8 cellular contexts compared by ENCODE assay signal in the genomic region with DNA sequence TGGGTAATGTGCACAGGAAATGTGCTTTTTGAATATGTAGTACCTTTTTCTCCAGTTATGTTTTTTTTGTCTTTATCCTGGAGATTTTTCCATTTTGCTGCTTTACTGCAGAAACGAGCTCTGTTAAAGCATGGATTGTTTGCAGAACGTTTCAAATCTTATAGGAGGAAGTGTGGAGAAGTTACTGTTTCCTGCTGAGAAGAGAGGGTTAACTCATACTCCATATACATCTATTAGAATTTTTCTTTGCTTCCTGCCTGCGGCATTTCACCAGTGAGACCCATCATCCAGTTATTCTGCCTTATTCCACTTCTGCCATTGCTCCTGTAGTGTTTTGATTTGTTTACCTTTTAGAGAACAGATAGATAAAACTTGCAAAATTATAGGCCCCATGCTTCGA. TPM values are rescaled to one million over a fixed set of nuclear protein-coding genes. Genes with fewer than 3 reads are reported as not detected.
DNase-seq lines count a peak whose midpoint lies in the region; ATAC-seq, FAIRE-seq and TF ChIP-seq lines count a peak whose summit lies in the region.

No MANE protein-coding gene starts in this region.

- H3K4me1 ChIP-seq in HUES48 (ENCODE audit: control insufficient read depth, insufficient read depth, low read length) (peaks cover 9% of the 10 kb centered on the region), kidney (ENCODE audit: control insufficient read depth in 1 of 2, insufficient read depth in 1 of 2, low read depth in 1 of 2, low read length in 2 of 2) (peaks cover 3 to 4% of the 10 kb centered on the region in 2 donors), tibial artery (peaks cover 0 to 24% (median 0%) of the 10 kb centered on the region in 4 donors)

- peaks cover 4% of the 10 kb centered on the region for H3K27me3 Mint-ChIP-seq in activated naive CD8-positive, alpha-beta T cell treated with anti-CD3 and anti-CD28 coated beads for 36 hours

- peaks cover 32% of the 10 kb centered on the region for H3K4me1 Mint-ChIP-seq in activated naive CD8-positive, alpha-beta T cell treated with anti-CD3 and anti-CD28 coated beads for 36 hours

- H3K27ac Mint-ChIP-seq in activated naive CD8-positive, alpha-beta T cell treated with anti-CD3 and anti-CD28 coated beads for 36 hours: peak overlapping the region; percentile 97

- H3K27ac ChIP-seq in C4-2B (peak overlapping the region; percentile 87), HUES48 (ENCODE audit: low read depth, low read length) (no peak overlapping the region), kidney (ENCODE audit: low read depth in 2 of 2, low read length in 2 of 2) (peak overlapping the region; percentile 26 to 98), tibial artery (peak overlapping the region; percentile 92 to 95)

- intact Hi-C loops in kidney (cut with DNase I): no loop called here
- intact Hi-C loops in tibial artery (cut with DNase I; ENCODE audit: low total_unique reads): loop anchor here (5.0 kb wide), 1 partner anchor 261 kb away; a partner anchor contains a TSS

- FAIRE-seq in kidney (lab: Jason Lieb, UNC) (no peak), GM12892 (lab: Jason Lieb, UNC) (no peak)

- TF ChIP-seq CTCF in C4-2B (conservative IDR thresholded peaks at IDR 0.05): no peak
- TF ChIP-seq CTCF in kidney (IDR thresholded peaks at IDR 0.05; ENCODE audit: borderline replicate concordance, extremely low read depth, insufficient read depth): no peak
- no peak for TF ChIP-seq CTCF in tibial artery (IDR thresholded peaks at IDR 0.05)

- peak overlapping the region; percentile 93 for H3K4me3 Mint-ChIP-seq in activated naive CD8-positive, alpha-beta T cell treated with anti-CD3 and anti-CD28 coated beads for 36 hours

- H3K4me3 ChIP-seq in HUES48 (ENCODE audit: low read depth, low read length) (peak overlapping the region; percentile 85), kidney (ENCODE audit: low read length in 2 of 2) (peak overlapping the region; percentile 90 to 99), tibial artery (peak overlapping the region; percentile 69 to 83)

- TF ChIP-seq POLR2A in GM12892 (IDR thresholded peaks at IDR 0.05; ENCODE audit: low read depth, low read length): no peak

- no peak for DNase-seq in activated naive CD8-positive, alpha-beta T cell treated with anti-CD3 and anti-CD28 coated beads for 36 hours
- DNase-seq in kidney: no peak
- no peak for DNase-seq in tibial artery
- no peak for DNase-seq in GM12892 (ENCODE audit: insufficient read length)
- no peak for DNase-seq in stimulated activated CD4-positive, alpha-beta T cell treated with anti-CD3 and anti-CD28 coated beads, Interleukin-4, amount 100 ng/mL, for 1 hour

- no peak for ATAC-seq in GM21515 (IDR thresholded peaks at IDR 0.05; ENCODE audit: unreplicated experiment)

- H3K27me3 ChIP-seq in HUES48 (ENCODE audit: control insufficient read depth, insufficient read depth, low read length) (no peaks in the 10 kb centered on the region), tibial artery (no peaks in the 10 kb centered on the region)

- H3K36me3 ChIP-seq in HUES48 (ENCODE audit: control insufficient read depth, insufficient read depth, low read length) (no peaks in the 10 kb centered on the region), kidney (ENCODE audit: control insufficient read depth in 1 of 2, insufficient read depth in 2 of 2, low read length in 2 of 2) (no peaks in the 10 kb centered on the region), tibial artery (no peaks in the 10 kb centered on the region)

- H3K9me3 Mint-ChIP-seq in activated naive CD8-positive, alpha-beta T cell treated with anti-CD3 and anti-CD28 coated beads for 36 hours: no peaks in the 10 kb centered on the region

- H3K36me3 Mint-ChIP-seq in activated naive CD8-positive, alpha-beta T cell treated with anti-CD3 and anti-CD28 coated beads for 36 hours: peaks cover 16% of the 10 kb centered on the region

- peak overlapping the region; percentile 95 for H3K9ac ChIP-seq in HUES48 (ENCODE audit: low read depth, low read length)
- peak overlapping the region; percentile 35 to 95 for H3K9ac ChIP-seq in kidney (ENCODE audit: low read length in 2 of 2)

- H3K9me3 ChIP-seq in HUES48 (ENCODE audit: control insufficient read depth, insufficient read depth, low read length) (no peaks in the 10 kb centered on the region), kidney (ENCODE audit: control insufficient read depth in 1 of 2, low read length in 2 of 2) (no peaks in the 10 kb centered on the region), tibial artery (no peaks in the 10 kb centered on the region)

RNA-seq across cellular contexts. Expression of a gene that starts 2.0 kb away (rescaled TPM):
- 10 to 100 TPM; 21.7 to 22.8 TPM for total RNA-seq in activated naive CD8-positive, alpha-beta T cell treated with anti-CD3 and anti-CD28 coated beads for 36 hours
- 40.4 TPM for total RNA-seq in kidney
- 9.1 TPM for polyA plus RNA-seq in kidney (ENCODE audit: insufficient read depth, low read depth, low replicate concordance)
- polyA plus RNA-seq in GM12892 (2012; ENCODE audit: missing spikeins): 9.0 TPM

RNA-seq across cellular contexts. Expression of a gene that starts 44.6 kb away (rescaled TPM):
- 10 to 100 TPM; 67.8 to 71.5 TPM for total RNA-seq in activated naive CD8-positive, alpha-beta T cell treated with anti-CD3 and anti-CD28 coated beads for 36 hours
- 62.3 TPM for total RNA-seq in kidney
- 24.0 TPM for polyA plus RNA-seq in kidney (ENCODE audit: insufficient read depth, low read depth, low replicate concordance)
- polyA plus RNA-seq in GM12892 (2012; ENCODE audit: missing spikeins): 47.4 TPM
